ENCODE assay signal across 12 cellular contexts in the genomic region with DNA sequence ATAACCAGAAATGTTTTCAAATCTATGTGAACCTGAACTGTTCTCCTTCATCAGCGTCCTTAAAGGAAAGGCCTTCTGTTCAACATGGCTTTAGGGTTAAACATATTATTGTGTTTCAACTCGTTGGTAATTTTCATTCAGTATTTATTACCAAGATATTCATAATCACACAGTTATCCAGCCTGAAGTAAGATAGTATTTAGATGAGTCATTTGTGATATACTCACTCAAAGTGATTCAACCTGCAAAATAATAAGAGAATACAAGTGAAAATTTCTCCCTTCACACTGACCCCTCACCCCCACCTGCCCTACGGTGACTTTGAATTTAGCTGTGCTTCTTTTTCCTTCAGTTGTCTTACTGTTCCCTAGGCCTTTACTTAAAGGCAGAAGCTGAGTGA. TPM values are rescaled to one million over a fixed set of nuclear protein-coding genes. Genes with fewer than 3 reads are reported as not detected.
A peak's percentile ranks its signal among the peaks of the same experiment; 100 is the strongest.
DNase-seq lines count a peak whose midpoint lies in the region; FAIRE-seq and TF ChIP-seq lines count a peak whose summit lies in the region.
"Had no signal": no experiment of that assay in that cellular context is flagged by ENCODE, and none has a peak within 500 bp of the region (broad histone marks: within the 10 kb centered on the region; RNA-seq: fewer than 3 reads in every experiment).

No MANE protein-coding gene starts in this region.

- POLR2A ChIA-PET in activated CD4-positive, alpha-beta memory T cell treated with anti-CD3 and anti-CD28 coated beads, Interleukin-2, amount 10 ng/mL, durations not matched to agents 7 days and 5 days (lab: Charles Lee): interaction anchor here (0.7 to 9.4 kb wide), 18 partner anchors 10 to 625 kb away, joined by 3 to 180 read pairs (median 5); a partner anchor contains a TSS

- FAIRE-seq in HTR-8/SVneo (lab: Jason Lieb, UNC): no peak

- H3K27me3 Mint-ChIP-seq in activated naive CD4-positive, alpha-beta T cell treated with anti-CD3 and anti-CD28 coated beads, Interleukin-2, amount 50 U/mL, for 24 hours: no peaks in the 10 kb centered on the region
- H3K27me3 Mint-ChIP-seq in activated CD4-positive, alpha-beta memory T cell treated with anti-CD3 and anti-CD28 coated beads, Interleukin-2, amount 10 ng/mL, durations not matched to agents 7 days and 5 days: no peaks in the 10 kb centered on the region

- TF ChIP-seq EP300 in stomach (IDR thresholded peaks at IDR 0.05): no peak

- H3K4me1 ChIP-seq in stomach: peaks cover 13 to 72% (median 42%) of the 10 kb centered on the region in 4 donors
- H3K4me1 ChIP-seq in right atrium auricular region: peaks cover 0 to 25% of the 10 kb centered on the region in 2 donors
- H3K4me1 ChIP-seq: BE2C had no signal

- H3K4me3 ChIP-seq in stomach (no peak overlapping the region), right atrium auricular region (no peak overlapping the region)
- H3K4me3 ChIP-seq: lower lobe of right lung had no signal

- TF ChIP-seq POLR2A in stomach (IDR thresholded peaks at IDR 0.05): no peak

- no peaks in the 10 kb centered on the region for H3K9me3 Mint-ChIP-seq in activated naive CD4-positive, alpha-beta T cell treated with anti-CD3 and anti-CD28 coated beads, Interleukin-2, amount 50 U/mL, for 24 hours
- no peaks in the 10 kb centered on the region for H3K9me3 Mint-ChIP-seq in activated CD4-positive, alpha-beta memory T cell treated with anti-CD3 and anti-CD28 coated beads, Interleukin-2, amount 10 ng/mL, durations not matched to agents 7 days and 5 days

- no peak for DNase-seq in activated naive CD4-positive, alpha-beta T cell treated with anti-CD3 and anti-CD28 coated beads, Interleukin-2, amount 50 U/mL, for 16 hours
- DNase-seq in activated CD4-positive, alpha-beta memory T cell treated with anti-CD3 and anti-CD28 coated beads, Interleukin-2, amount 10 ng/mL, durations not matched to agents 7 days and 5 days: no peak
- DNase-seq in hepatic stellate cell (ENCODE audit: low spot score) (peak; percentile 15), stomach (no peak), NCI-H1694 treated with DMSO at 0.1 percent for 48 hours (lab: John Stamatoyannopoulos, UW) (no peak), right atrium auricular region (ENCODE audit: low spot score) (no peak), HTR-8/SVneo (ENCODE audit: insufficient read length, low spot score) (no peak)
- DNase-seq: BE2C, lower lobe of right lung, NCI-H2029 had no signal

- peaks cover 15% of the 10 kb centered on the region for H3K36me3 Mint-ChIP-seq in activated naive CD4-positive, alpha-beta T cell treated with anti-CD3 and anti-CD28 coated beads, Interleukin-2, amount 50 U/mL, for 24 hours
- H3K36me3 Mint-ChIP-seq in activated CD4-positive, alpha-beta memory T cell treated with anti-CD3 and anti-CD28 coated beads, Interleukin-2, amount 10 ng/mL, durations not matched to agents 7 days and 5 days (ENCODE audit: low read depth): peaks cover 56% of the 10 kb centered on the region

- 58 to 66% (median 60%) methylated on average over 3 of the region's 3 CpGs for WGBS in stomach, 5 donors

- CTCF ChIA-PET in activated CD4-positive, alpha-beta memory T cell treated with anti-CD3 and anti-CD28 coated beads, Interleukin-2, amount 10 ng/mL, durations not matched to agents 7 days and 5 days (lab: Charles Lee): interaction anchor here (0.9 to 10.3 kb wide), 14 partner anchors 9 to 720 kb away, joined by 3 to 240 read pairs (median 4); a partner anchor contains a TSS

- H3K9me3 ChIP-seq in stomach (no peaks in the 10 kb centered on the region), right atrium auricular region (no peaks in the 10 kb centered on the region)
- H3K9me3 ChIP-seq: BE2C, lower lobe of right lung had no signal

- intact Hi-C loops in stomach (cut with DNase I; ENCODE audit: low total_unique reads): no loop called here

- TF ChIP-seq CTCF in stomach (IDR thresholded peaks at IDR 0.05): no peak
- no peak for TF ChIP-seq CTCF in right atrium auricular region (IDR thresholded peaks at IDR 0.05)

- peak overlapping the region; percentile 93 for H3K4me3 Mint-ChIP-seq in activated naive CD4-positive, alpha-beta T cell treated with anti-CD3 and anti-CD28 coated beads, Interleukin-2, amount 50 U/mL, for 24 hours
- H3K4me3 Mint-ChIP-seq in activated CD4-positive, alpha-beta memory T cell treated with anti-CD3 and anti-CD28 coated beads, Interleukin-2, amount 10 ng/mL, durations not matched to agents 7 days and 5 days: peak overlapping the region; percentile 94

- peaks cover 71% of the 10 kb centered on the region for H3K4me1 Mint-ChIP-seq in activated naive CD4-positive, alpha-beta T cell treated with anti-CD3 and anti-CD28 coated beads, Interleukin-2, amount 50 U/mL, for 24 hours
- H3K4me1 Mint-ChIP-seq in activated CD4-positive, alpha-beta memory T cell treated with anti-CD3 and anti-CD28 coated beads, Interleukin-2, amount 10 ng/mL, durations not matched to agents 7 days and 5 days: peaks cover 55% of the 10 kb centered on the region

- H3K36me3 ChIP-seq in stomach (peaks cover 0 to 13% (median 6%) of the 10 kb centered on the region in 4 donors), right atrium auricular region (no peaks in the 10 kb centered on the region)
- H3K36me3 ChIP-seq: BE2C had no signal

- H3K27ac Mint-ChIP-seq in activated naive CD4-positive, alpha-beta T cell treated with anti-CD3 and anti-CD28 coated beads, Interleukin-2, amount 50 U/mL, for 24 hours: peak overlapping the region; percentile 89
- peak overlapping the region; percentile 82 for H3K27ac Mint-ChIP-seq in activated CD4-positive, alpha-beta memory T cell treated with anti-CD3 and anti-CD28 coated beads, Interleukin-2, amount 10 ng/mL, durations not matched to agents 7 days and 5 days

- H3K27ac ChIP-seq in stomach (peak overlapping the region in 3 of 5 donors; percentile 6 to 96 (median 95)), right atrium auricular region (no peak overlapping the region)
- H3K27ac ChIP-seq: lower lobe of right lung, VCaP had no signal

- H3K27me3 ChIP-seq in stomach: no peaks in the 10 kb centered on the region
- no peaks in the 10 kb centered on the region for H3K27me3 ChIP-seq in right atrium auricular region
- H3K27me3 ChIP-seq: BE2C had no signal

RNA-seq across cellular contexts. Expression of a gene that starts 3.0 kb away (rescaled TPM):
- 100 to 1,000 TPM; 235 to 254 TPM for total RNA-seq in activated CD4-positive, alpha-beta memory T cell treated with anti-CD3 and anti-CD28 coated beads, Interleukin-2, amount 10 ng/mL, durations not matched to agents 7 days and 5 days
- total RNA-seq in stomach (10 to 100 TPM; 12.5 to 82.1 (median 19.6) TPM), right atrium auricular region (10 to 100 TPM; 20.0 to 21.2 TPM)
- polyA plus RNA-seq in stomach: 10 to 100 TPM in 2 of 3 donors, 1 to 10 TPM in 1; 7.0 to 11.2 (median 11.0) TPM

RNA-seq across cellular contexts. Expression of a gene that starts 51.5 kb away (rescaled TPM):
- total RNA-seq in activated CD4-positive, alpha-beta memory T cell treated with anti-CD3 and anti-CD28 coated beads, Interleukin-2, amount 10 ng/mL, durations not matched to agents 7 days and 5 days: 10 to 100 TPM; 20.8 to 24.1 TPM
- 1 to 10 TPM in 4 of 5 donors, not detected in 1; 1.8 to 6.2 (median 3.5) TPM for total RNA-seq in stomach
- 1 to 10 TPM in 1 of 3 donors, under 1 TPM in 2; 0.56 to 3.7 (median 0.61) TPM for polyA plus RNA-seq in stomach
- total RNA-seq in right atrium auricular region: 1 to 10 TPM in 1 of 2 donors, under 1 TPM in 1; 0.44 to 1.6 TPM

Comparison
In these comparisons a context has a peak if more than half of its experiments do, and no peak if none do; other contexts are left out.
1. H3K27ac ChIP-seq: peak in stomach (3 of 5); none in right atrium auricular region (0 of 2).